ENCODE assay signal across 15 cellular contexts in genomic region chr13:67383358-67383757, GRCh38.
DNase-seq lines count a peak whose midpoint lies in the region; ATAC-seq lines count a peak whose summit lies in the region.
"Had no signal": no experiment of that assay in that cellular context is flagged by ENCODE, and none has a peak within 500 bp of the region (broad histone marks: within the 10 kb centered on the region; RNA-seq: fewer than 3 reads in every experiment).

No MANE protein-coding gene starts in this region.

- no peak overlapping the region for H3K27ac ChIP-seq in SJCRH30
- H3K27ac ChIP-seq: BLaER1 treated with 17β-estradiol and CSF1 and Interleukin-3, amounts not matched to agents 10 nM and 100 nM had no signal

- no peaks in the 10 kb centered on the region for H3K27me3 ChIP-seq in SJCRH30
- H3K27me3 ChIP-seq: BLaER1 treated with 17β-estradiol and CSF1 and Interleukin-3, amounts not matched to agents 10 nM and 100 nM had no signal

- H3K9me3 ChIP-seq in SJCRH30 (replicated peaks): no peaks in the 10 kb centered on the region
- H3K9me3 ChIP-seq: BLaER1 treated with 17β-estradiol and CSF1 and Interleukin-3, amounts not matched to agents 10 nM and 100 nM had no signal

- no peaks in the 10 kb centered on the region for H3K36me3 ChIP-seq in SJCRH30
- H3K36me3 ChIP-seq: BLaER1 treated with 17β-estradiol and CSF1 and Interleukin-3, amounts not matched to agents 10 nM and 100 nM had no signal

- DNase-seq in ELR (ENCODE audit: low read depth) (peak; percentile 18), HT1080 (ENCODE audit: low read depth) (peak; percentile 11), SJCRH30 (peak; percentile 5 to 24), iris pigment epithelial cell (ENCODE audit: low read depth) (peak; percentile 85), nucleus accumbens (lab: John Stamatoyannopoulos, UW) (no peak), hypothalamus (lab: John Stamatoyannopoulos, UW) (no peak), NCI-H510A treated with DMSO at 0.1 percent for 48 hours (lab: John Stamatoyannopoulos, UW) (no peak)
- DNase-seq: activated CD8-positive, alpha-beta memory T cell treated with anti-CD3 and anti-CD28 coated beads for 24 hours; activated naive CD4-positive, alpha-beta T cell treated with anti-CD3 and anti-CD28 coated beads for 36 hours; central memory CD4-positive, alpha-beta T cell; NCI-H526 treated with DMSO at 0.1 percent for 48 hours; small intestine had no signal

- ATAC-seq in HG02642 (IDR thresholded peaks at IDR 0.05; ENCODE audit: poor library complexity, unreplicated experiment): no peak

- no peak overlapping the region for H3K4me3 ChIP-seq in SJCRH30
- H3K4me3 ChIP-seq: BLaER1 treated with 17β-estradiol and CSF1 and Interleukin-3, amounts not matched to agents 10 nM and 100 nM; lung had no signal

- H3K4me1 ChIP-seq in SJCRH30: no peaks in the 10 kb centered on the region
- H3K4me1 ChIP-seq: BLaER1 treated with 17β-estradiol and CSF1 and Interleukin-3, amounts not matched to agents 10 nM and 100 nM had no signal

Comparison
In these comparisons a context has a peak if more than half of its experiments do, and no peak if none do; other contexts are left out.
1. DNase-seq: peak in ELR (single experiment), HT1080 (single experiment), SJCRH30 (2 of 2) and iris pigment epithelial cell (single experiment); none in nucleus accumbens (0 of 56), hypothalamus (0 of 51) and NCI-H510A treated with DMSO at 0.1 percent for 48 hours (single experiment).